In the genomic region with DNA sequence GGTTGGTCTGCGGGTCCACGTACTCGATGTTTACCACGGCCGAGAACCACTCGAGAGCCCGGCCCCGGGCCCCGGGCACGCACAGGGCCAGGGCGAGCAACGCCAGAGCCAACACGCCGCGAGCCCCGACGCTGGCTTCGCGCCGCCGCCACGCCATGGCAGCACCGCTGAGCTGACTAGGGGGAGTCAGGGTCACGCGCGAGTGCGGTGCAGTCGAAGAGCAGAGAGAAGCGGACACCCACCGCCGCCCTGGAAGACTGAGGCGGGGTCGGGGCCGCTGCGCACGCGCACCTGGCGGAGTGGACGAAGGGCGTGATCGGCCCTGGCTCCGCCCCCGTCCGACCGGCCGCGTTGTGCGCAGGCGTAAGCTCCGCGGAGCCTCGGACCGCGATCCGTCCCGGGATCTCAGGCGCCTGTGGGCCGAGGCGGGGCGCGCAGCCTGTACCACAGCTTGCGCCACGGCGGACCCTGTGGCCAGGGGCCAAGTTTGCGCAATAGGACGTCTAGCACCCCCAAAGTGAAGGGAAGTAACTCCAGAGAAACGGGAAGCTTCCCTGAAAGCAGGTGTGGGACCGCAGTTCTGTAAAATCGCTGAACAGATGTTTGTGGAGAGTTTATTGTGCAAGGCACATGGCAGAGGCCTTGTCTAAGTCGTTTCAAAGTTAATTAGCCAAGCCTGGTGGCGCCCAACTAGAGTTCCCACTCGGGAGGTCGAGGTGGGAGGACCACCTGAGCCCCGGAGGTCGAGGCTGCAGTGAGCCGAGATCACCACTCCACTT, we compare ENCODE assay signal across 8 cellular contexts. TPM values are rescaled to one million over a fixed set of nuclear protein-coding genes. Genes with fewer than 3 reads are reported as not detected.
DNase-seq lines count a peak whose midpoint lies in the region; ATAC-seq and TF ChIP-seq lines count a peak whose summit lies in the region.

A gene with protein sequence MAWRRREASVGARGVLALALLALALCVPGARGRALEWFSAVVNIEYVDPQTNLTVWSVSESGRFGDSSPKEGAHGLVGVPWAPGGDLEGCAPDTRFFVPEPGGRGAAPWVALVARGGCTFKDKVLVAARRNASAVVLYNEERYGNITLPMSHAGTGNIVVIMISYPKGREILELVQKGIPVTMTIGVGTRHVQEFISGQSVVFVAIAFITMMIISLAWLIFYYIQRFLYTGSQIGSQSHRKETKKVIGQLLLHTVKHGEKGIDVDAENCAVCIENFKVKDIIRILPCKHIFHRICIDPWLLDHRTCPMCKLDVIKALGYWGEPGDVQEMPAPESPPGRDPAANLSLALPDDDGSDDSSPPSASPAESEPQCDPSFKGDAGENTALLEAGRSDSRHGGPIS (minus strand): TSS at position 270 of the 779 bp plus-strand sequence. CDS start 113 bp downstream, at position 157.

- peak within 1 kb of the TSS; percentile 89 to 99 (median 92) for H3K4me3 ChIP-seq in BLaER1 treated with 17β-estradiol and CSF1 and Interleukin-3, amounts not matched to agents 10 nM and 100 nM
- peak within 1 kb of the TSS; percentile 97 for H3K4me3 ChIP-seq in coronary artery
- peak within 1 kb of the TSS; percentile 76 to 89 for H3K4me3 ChIP-seq in left lung

- ATAC-seq in GM19328 (IDR thresholded peaks at IDR 0.05; ENCODE audit: unreplicated experiment) (peak; percentile 63), HG03469 (IDR thresholded peaks at IDR 0.05; ENCODE audit: unreplicated experiment) (peak; percentile 41), left lung (peak; percentile 91)

- H3K4me2 ChIP-seq in BLaER1 treated with 17β-estradiol and CSF1 and Interleukin-3, amounts not matched to agents 10 nM and 100 nM: peak within 1 kb of the TSS; percentile 78 to 96 (median 91)

- peaks cover 30 to 41% (median 38%) of the 10 kb centered on the region in 11 experiments for H4K20me1 ChIP-seq in BLaER1 treated with 17β-estradiol and CSF1 and Interleukin-3, amounts not matched to agents 10 nM and 100 nM

- TF ChIP-seq CTCF in coronary artery (IDR thresholded peaks at IDR 0.05) (no peak), left lung (IDR thresholded peaks at IDR 0.05) (no peak)

- peaks cover 0 to 8% (median 0%) of the 10 kb centered on the region in 11 experiments; a peak in 6 of 22 replicates for H3K9me3 ChIP-seq in BLaER1 treated with 17β-estradiol and CSF1 and Interleukin-3, amounts not matched to agents 10 nM and 100 nM (replicated peaks in 1 of 11)
- H3K9me3 ChIP-seq in left lung: no peaks in the 10 kb centered on the region

- H3K4me1 ChIP-seq in BLaER1 treated with 17β-estradiol and CSF1 and Interleukin-3, amounts not matched to agents 10 nM and 100 nM: peaks cover 39 to 59% (median 49%) of the 10 kb centered on the region in 10 experiments
- H3K4me1 ChIP-seq in left lung: peaks cover 24 to 74% of the 10 kb centered on the region in 2 donors

- H3K27ac ChIP-seq in BLaER1 treated with 17β-estradiol and CSF1 and Interleukin-3, amounts not matched to agents 10 nM and 100 nM: peak within 1 kb of the TSS; percentile 99 to 100 (median 100)
- peak within 1 kb of the TSS; percentile 92 to 96 for H3K27ac ChIP-seq in coronary artery
- peak within 1 kb of the TSS; percentile 89 to 96 for H3K27ac ChIP-seq in left lung

- no peaks in the 10 kb centered on the region for H3K9me3 Mint-ChIP-seq in activated CD4-positive, alpha-beta T cell treated with anti-CD3 and anti-CD28 coated beads, Interleukin-2, amount 10 ng/mL, durations not matched to agents 24 days and 14 days

- no peaks in the 10 kb centered on the region for H3K27me3 Mint-ChIP-seq in activated CD4-positive, alpha-beta T cell treated with anti-CD3 and anti-CD28 coated beads, Interleukin-2, amount 10 ng/mL, durations not matched to agents 24 days and 14 days

- H3K4me1 Mint-ChIP-seq in activated CD4-positive, alpha-beta T cell treated with anti-CD3 and anti-CD28 coated beads, Interleukin-2, amount 10 ng/mL, durations not matched to agents 24 days and 14 days: peaks cover 63% of the 10 kb centered on the region

- peaks cover 28% of the 10 kb centered on the region for H3K36me3 Mint-ChIP-seq in activated CD4-positive, alpha-beta T cell treated with anti-CD3 and anti-CD28 coated beads, Interleukin-2, amount 10 ng/mL, durations not matched to agents 24 days and 14 days (ENCODE audit: low read depth)

- DNase-seq in NCI-H526 treated with DMSO at 0.1 percent for 48 hours (lab: John Stamatoyannopoulos, UW): peak; percentile 36
- DNase-seq in activated CD4-positive, alpha-beta T cell treated with anti-CD3 and anti-CD28 coated beads, Interleukin-2, amount 10 ng/mL, durations not matched to agents 24 days and 14 days: peak; percentile 98
- DNase-seq in coronary artery (ENCODE audit: low spot score): peak; percentile 93
- DNase-seq in left lung: peak; percentile 95 to 99
- peak; percentile 89 to 94 for DNase-seq in stimulated activated CD4-positive, alpha-beta T cell treated with anti-CD3 and anti-CD28 coated beads, Interleukin-2, amount 100 ng/mL, for 48 hours

- intact Hi-C loops in activated CD4-positive, alpha-beta T cell treated with anti-CD3 and anti-CD28 coated beads, Interleukin-2, amount 10 ng/mL, durations not matched to agents 24 days and 14 days (cut with micrococcal nuclease): loop anchor here (5.0 to 10.0 kb wide), 6 partner anchors 34 to 1059 kb away; a partner anchor contains a TSS
- intact Hi-C loops in left lung (cut with DNase I): no loop called here

- H3K4me3 Mint-ChIP-seq in activated CD4-positive, alpha-beta T cell treated with anti-CD3 and anti-CD28 coated beads, Interleukin-2, amount 10 ng/mL, durations not matched to agents 24 days and 14 days: peak within 1 kb of the TSS; percentile 88

- H3K27me3 ChIP-seq in BLaER1 treated with 17β-estradiol and CSF1 and Interleukin-3, amounts not matched to agents 10 nM and 100 nM: no peaks in the 10 kb centered on the region
- no peaks in the 10 kb centered on the region for H3K27me3 ChIP-seq in left lung

- peak within 1 kb of the TSS; percentile 98 to 100 (median 99) for H3K9ac ChIP-seq in BLaER1 treated with 17β-estradiol and CSF1 and Interleukin-3, amounts not matched to agents 10 nM and 100 nM

- H3K36me3 ChIP-seq in BLaER1 treated with 17β-estradiol and CSF1 and Interleukin-3, amounts not matched to agents 10 nM and 100 nM: peaks cover 29 to 44% (median 40%) of the 10 kb centered on the region in 11 experiments
- H3K36me3 ChIP-seq in left lung: peaks cover 0 to 18% of the 10 kb centered on the region in 2 donors

- peak within 1 kb of the TSS; percentile 96 for H3K27ac Mint-ChIP-seq in activated CD4-positive, alpha-beta T cell treated with anti-CD3 and anti-CD28 coated beads, Interleukin-2, amount 10 ng/mL, durations not matched to agents 24 days and 14 days

RNA-seq across cellular contexts. Expression of the gene that starts here (rescaled TPM):
- total RNA-seq in activated CD4-positive, alpha-beta T cell treated with anti-CD3 and anti-CD28 coated beads, Interleukin-2, amount 10 ng/mL, durations not matched to agents 24 days and 14 days: 40.3 and 40.7 TPM in 2 replicates
- total RNA-seq in left lung: 100 to 1,000 TPM in 1 of 2 donors, 10 to 100 TPM in 1; 52.9 to 111 TPM

Comparison
In these comparisons a context has a peak if more than half of its experiments do, and no peak if none do; other contexts are left out.
1. Peak in every context shown above with its lines: DNase-seq, ATAC-seq, H3K4me3 ChIP-seq and H3K27ac ChIP-seq.
2. ATAC-seq: peak in every context shown above with its lines; median percentile 91 in left lung; 63 in GM19328; 41 in HG03469.
3. DNase-seq: peak in every context shown above with its lines; median percentile 98 in activated CD4-positive, alpha-beta T cell treated with anti-CD3 and anti-CD28 coated beads, Interleukin-2, amount 10 ng/mL, durations not matched to agents 24 days and 14 days; 97 in left lung; 93 in coronary artery; 92 in stimulated activated CD4-positive, alpha-beta T cell treated with anti-CD3 and anti-CD28 coated beads, Interleukin-2, amount 100 ng/mL, for 48 hours; 36 in NCI-H526 treated with DMSO at 0.1 percent for 48 hours.